ENCODE assay signal across 21 cellular contexts in the genomic region with DNA sequence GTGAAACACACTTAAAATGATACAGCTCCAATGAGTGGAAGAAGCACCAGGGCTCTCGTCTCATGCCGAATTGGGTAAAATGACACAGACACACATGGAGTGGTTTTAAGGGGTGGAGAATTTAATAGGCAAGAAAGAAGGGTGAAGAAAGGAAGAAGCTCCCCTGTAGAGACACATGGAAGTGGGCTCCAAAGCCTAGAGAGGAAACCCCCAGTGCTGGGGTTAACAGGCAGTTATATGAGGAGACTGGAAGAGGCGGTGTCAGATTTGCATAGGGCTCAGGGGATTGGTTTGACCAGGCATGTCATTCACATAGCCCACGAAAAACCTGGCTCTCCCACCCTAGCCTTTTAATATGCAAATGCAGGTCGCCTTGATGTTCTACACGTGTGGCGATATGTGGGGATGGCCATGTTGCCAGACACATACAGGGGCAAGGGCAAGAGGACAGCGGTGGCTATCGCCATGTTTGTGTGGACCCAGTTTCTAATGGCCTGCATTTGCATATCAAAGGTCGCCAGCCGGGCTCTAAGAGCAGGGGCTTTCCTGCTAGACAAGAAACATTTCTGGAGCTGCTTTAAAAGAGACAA. TPM values are rescaled to one million over a fixed set of nuclear protein-coding genes. Genes with fewer than 3 reads are reported as not detected.
DNase-seq lines count a peak whose midpoint lies in the region; ATAC-seq, FAIRE-seq and TF ChIP-seq lines count a peak whose summit lies in the region.
"Had no signal": no experiment of that assay in that cellular context is flagged by ENCODE, and none has a peak within 500 bp of the region (broad histone marks: within the 10 kb centered on the region; RNA-seq: fewer than 3 reads in every experiment).

No MANE protein-coding gene starts in this region.

- peak overlapping the region; percentile 96 for H3K4me2 ChIP-seq in K562 (ENCODE audit: insufficient read depth, low read length)

- intact Hi-C loops in K562 (cut with micrococcal nuclease) (loop anchor here (5.0 kb wide), 2 partner anchors 124 to 561 kb away; a partner anchor contains a TSS), sigmoid colon (cut with DNase I) (loop anchor here (5.0 to 10.0 kb wide), 5 partner anchors 243 to 1587 kb away; a partner anchor contains a TSS)

- no peak for TF ChIP-seq RAD21 in K562 (CRISPR knock-in tag; conservative IDR thresholded peaks at IDR 0.05 in 1 of 2, IDR thresholded peaks at IDR 0.05 in 1 of 2)

- H3K4me3 ChIP-seq in HAP-1 (no peak overlapping the region), K562 (peak overlapping the region; percentile 57; the same call in 1 of the 2 replicates), sigmoid colon (no peak overlapping the region)
- H3K4me3 ChIP-seq: breast epithelium, right lobe of liver had no signal

- no peaks in the 10 kb centered on the region for H3K9me3 ChIP-seq in HAP-1
- H3K9me3 ChIP-seq in K562 (replicated peaks; ENCODE audit: control insufficient read depth, insufficient read depth, low read depth, low read length), result no peaks in the 10 kb centered on the region
- H3K9me3 ChIP-seq in sigmoid colon, result no peaks in the 10 kb centered on the region
- H3K9me3 ChIP-seq: breast epithelium, pancreas, right lobe of liver had no signal

- peaks cover 29% of the 10 kb centered on the region for H3K4me1 Mint-ChIP-seq in type B pancreatic cell (ENCODE audit: unreplicated experiment)

- in situ Hi-C loops in HAP-1 (cut with MboI; ENCODE audit: low sequenced_read_pairs) (loop anchor here (25.0 kb wide), 1 partner anchor 939 kb away; no protein-coding TSS in a partner anchor), K562 (cut with MboI) (loop anchor here (25.0 kb wide), 1 partner anchor 1564 kb away; a partner anchor contains a TSS)

- CTCF ChIA-PET in K562 (lab: Yijun Ruan, JAX; ENCODE audit: low intra/inter-chr PET ratio), result no interaction called here

- BruUV-seq in K562 (replicated peaks; lab: Mats Ljungman, UMichigan), result no TSS peak

- peak overlapping the region; percentile 95 for H2AFZ ChIP-seq in K562 (ENCODE audit: low read depth, low read length)

- 1% methylated on average over 11 of the region's 11 CpGs for WGBS in K562 (ENCODE audit: insufficient coverage, low coverage, missing lambda C conversion rate)
- WGBS in sigmoid colon, 2 donors, result 91 to 96% methylated on average over 11 of the region's 11 CpGs

- peak; percentile 43; the same call in 1 of the 2 replicates for TF ChIP-seq EP300 in K562 (IDR thresholded peaks at IDR 0.05; ENCODE audit: low read length)
- no peak for TF ChIP-seq EP300 in sigmoid colon (IDR thresholded peaks at IDR 0.05)

- H3K27ac Mint-ChIP-seq in type B pancreatic cell, result no peak overlapping the region
- H3K27ac Mint-ChIP-seq: stimulated activated naive B cell treated with anti-CD40 and anti-IgM and Interleukin-4, amounts not matched to agents 10 μg/mL and 1 μg/mL and 100 μg/mL, for 72 hours had no signal

- H3K27ac ChIP-seq in K562 (ENCODE audit: extremely low read depth, low read depth, low read length) (peak overlapping the region; percentile 97), sigmoid colon (no peak overlapping the region)
- H3K27ac ChIP-seq: breast epithelium, epithelial cell of prostate, foreskin keratinocyte, pancreas, right lobe of liver had no signal

- POLR2A ChIA-PET in K562 (lab: Yijun Ruan, JAX), result interaction anchor here (0.6 to 3.1 kb wide), 7 partner anchors 9 to 204 kb away, joined by 3 to 24 read pairs (median 5); no protein-coding TSS in a partner anchor

- H3K9ac ChIP-seq in K562 (ENCODE audit: insufficient read depth in 1 of 2, low read depth in 2 of 2, low read length in 2 of 2), result peak overlapping the region in 1 of 2 experiments; percentile 83; a peak in 2 of 4 replicates

- H3K36me3 ChIP-seq in HAP-1 (replicated peaks) (no peaks in the 10 kb centered on the region; the same call in 1 of the 2 replicates), K562 (ENCODE audit: control insufficient read depth, insufficient read depth, low read length) (no peaks in the 10 kb centered on the region), sigmoid colon (no peaks in the 10 kb centered on the region)
- H3K36me3 ChIP-seq: breast epithelium, pancreas, right lobe of liver had no signal

- peaks cover 5% of the 10 kb centered on the region for H3K9me3 Mint-ChIP-seq in type B pancreatic cell
- H3K9me3 Mint-ChIP-seq: dendritic cell treated with granulocyte-macrophage colony-stimulating factor and Interleukin-4, amounts not matched to agents 40 ng/mL and 50 ng/mL, for 4 days had no signal

- H3K9me1 ChIP-seq in K562 (ENCODE audit: control insufficient read depth, insufficient read depth, low read length), result no peaks in the 10 kb centered on the region

- no peaks in the 10 kb centered on the region for H3K27me3 ChIP-seq in HAP-1 (ENCODE audit: low read depth)
- H3K27me3 ChIP-seq in K562 (ENCODE audit: control insufficient read depth in 2 of 2, insufficient read depth in 2 of 2, low read length in 2 of 2), result no peaks in the 10 kb centered on the region
- no peaks in the 10 kb centered on the region for H3K27me3 ChIP-seq in sigmoid colon
- H3K27me3 ChIP-seq: breast epithelium, foreskin keratinocyte, pancreas, right lobe of liver had no signal

- H3K4me1 ChIP-seq in HAP-1, result peaks cover 34% of the 10 kb centered on the region
- H3K4me1 ChIP-seq in K562 (replicated peaks in 1 of 2; ENCODE audit: control insufficient read depth in 2 of 2, insufficient read depth in 2 of 2, low read length in 2 of 2), result peaks cover 17 to 36% of the 10 kb centered on the region in 2 experiments; a peak in 4 of 5 replicates
- H3K4me1 ChIP-seq in sigmoid colon, result peaks cover 0 to 17% (median 15%) of the 10 kb centered on the region in 4 donors
- H3K4me1 ChIP-seq: foreskin keratinocyte had no signal

- TF ChIP-seq CTCF in K562 (IDR thresholded peaks at IDR 0.05 in 2 of 3, conservative IDR thresholded peaks at IDR 0.05 in 1 of 3; ENCODE audit: insufficient read depth in 2 of 3, low read depth in 1 of 3, low read length in 3 of 3) (no peak), type B pancreatic cell (conservative IDR thresholded peaks at IDR 0.05) (no peak), sigmoid colon (IDR thresholded peaks at IDR 0.05) (no peak)

- H3K4me3 Mint-ChIP-seq in type B pancreatic cell, result peak overlapping the region; percentile 22
- H3K4me3 Mint-ChIP-seq: dendritic cell treated with granulocyte-macrophage colony-stimulating factor and Interleukin-4, amounts not matched to agents 40 ng/mL and 50 ng/mL, for 4 days had no signal

- H3K36me3 Mint-ChIP-seq in type B pancreatic cell, result peaks cover 4% of the 10 kb centered on the region

- TF ChIP-seq POLR2A in K562 (conservative IDR thresholded peaks at IDR 0.05), result peak; percentile 91
- no peak for TF ChIP-seq POLR2A in sigmoid colon (IDR thresholded peaks at IDR 0.05)

- DNase-seq in HAP-1 (ENCODE audit: low spot score in 2 of 2) (peak; percentile 46 to 58), K562 (ENCODE audit: extremely low read depth in 1 of 4, low spot score in 3 of 4) (peak in 2 of 4 experiments; percentile 53 to 92), iPS-NIHi7 (ENCODE audit: extremely low spot score) (peak; percentile 26), type B pancreatic cell (ENCODE audit: extremely low spot score, unreplicated experiment) (no peak), sigmoid colon (no peak)
- DNase-seq: COR-L47; left ventricle myocardium superior; NCI-H1930; NCI-H226; pancreas; right lobe of liver; stimulated activated naive B cell treated with anti-CD40 and anti-IgM and Interleukin-4, amounts not matched to agents 10 μg/mL and 1 μg/mL and 100 μg/mL, for 72 hours had no signal

- ATAC-seq in K562 (peak; percentile 69), GM18870 (IDR thresholded peaks at IDR 0.05; ENCODE audit: unreplicated experiment) (no peak), HG02588 (IDR thresholded peaks at IDR 0.05; ENCODE audit: unreplicated experiment) (no peak)
- ATAC-seq: foreskin keratinocyte; left ventricle myocardium superior; Panc1; pancreas; right lobe of liver; stimulated activated naive B cell treated with anti-CD40 and anti-IgM and Interleukin-4, amounts not matched to agents 10 μg/mL and 1 μg/mL and 100 μg/mL, for 72 hours had no signal

- H3K27me3 Mint-ChIP-seq in type B pancreatic cell, result no peaks in the 10 kb centered on the region
- H3K27me3 Mint-ChIP-seq: dendritic cell treated with granulocyte-macrophage colony-stimulating factor and Interleukin-4, amounts not matched to agents 40 ng/mL and 50 ng/mL, for 4 days; stimulated activated naive B cell treated with anti-CD40 and anti-IgM and Interleukin-4, amounts not matched to agents 10 μg/mL and 1 μg/mL and 100 μg/mL, for 72 hours had no signal

- FAIRE-seq in K562 (lab: Jason Lieb, UNC), result peak; percentile 94
- FAIRE-seq: GM19239, H54, pancreas had no signal

- no peaks in the 10 kb centered on the region for H4K20me1 ChIP-seq in K562 (replicated peaks; ENCODE audit: control insufficient read depth, insufficient read depth, low read length)

- H3K79me2 ChIP-seq in K562 (ENCODE audit: control insufficient read depth, insufficient read depth, low read length), result peaks cover 34% of the 10 kb centered on the region

TF ChIP-seq in K562, 482 proteins besides CTCF, POLR2A, EP300 and RAD21 (continues in another document):
- TF ChIP-seq RBFOX2 (IDR thresholded peaks at IDR 0.05; ENCODE audit: low read depth, low read length), result peak; percentile 55

RNA-seq across cellular contexts. Expression of a gene that starts 1.9 kb away (rescaled TPM):
- total RNA-seq in K562 (2011; cell fraction: chromatin; rRNA removed; ENCODE audit: low replicate concordance), result 23.9 and 56.9 TPM in 2 replicates
- 12.2 and 18.3 TPM in 2 replicates for total RNA-seq in K562 (2011; cell fraction: nucleolus; rRNA removed)
- total RNA-seq in K562 (2011; cell fraction: nucleoplasm; rRNA removed), result 17.7 and 26.4 TPM in 2 replicates
- total RNA-seq in K562 (2014; rRNA removed), result 7.6 and 15.3 TPM in 2 replicates
- total RNA-seq in K562 (2014; rRNA removed; fragmentation: Illumina TruSeq; extraction: Trizol), result 26.0 and 31.8 TPM in 2 replicates
- 14.0 and 17.4 TPM in 2 replicates for total RNA-seq in K562 (2015; rRNA removed; fragmentation: Illumina TruSeq; extraction: Trizol)
- total RNA-seq in K562 (2021), result 17.6 and 18.8 TPM in 2 replicates
- 22.3 and 30.9 TPM in 2 replicates for polyA plus RNA-seq in K562 (2011; rRNA removed)
- polyA plus RNA-seq in K562 (2011; cell fraction: cytosol; rRNA removed), result 11.0 and 13.7 TPM in 2 replicates
- 29.4 and 30.3 TPM in 2 replicates for polyA plus RNA-seq in K562 (2011; cell fraction: nucleus; rRNA removed)
- 14.4 and 18.2 TPM in 2 replicates for polyA plus RNA-seq in K562 (2012)
- polyA plus RNA-seq in K562 (2014; fragmentation: Illumina TruSeq; extraction: Trizol), result 10.1 and 10.6 TPM in 2 replicates
- polyA plus RNA-seq in K562 (2014; fragmentation: Nextera tagmentation; extraction: Ambion mirVana), result 10 to 100 TPM; 58.7 to 69.1 TPM
- 12.7 and 14.4 TPM in 2 replicates for polyA plus RNA-seq in K562 (2014; rRNA removed)
- 54.7 and 54.8 TPM in 2 replicates for polyA minus RNA-seq in K562 (2011; rRNA and poly(A)+ RNA removed)
- polyA minus RNA-seq in K562 (2011; cell fraction: cytosol; rRNA and poly(A)+ RNA removed), result 5.3 and 12.6 TPM in 2 replicates
- polyA minus RNA-seq in K562 (2011; cell fraction: nucleus; rRNA and poly(A)+ RNA removed), result 53.6 and 70.6 TPM in 2 replicates
- 13.5 and 15.4 TPM in 2 replicates for total RNA-seq in type B pancreatic cell (ENCODE audit: low replicate concordance)
- total RNA-seq in sigmoid colon, result 10 to 100 TPM in 3 of 4 donors, 1 to 10 TPM in 1; 9.6 to 13.2 (median 10.5) TPM
- 1 to 10 TPM; 3.6 to 6.1 (median 4.2) TPM for polyA plus RNA-seq in sigmoid colon

Comparison
In these comparisons a context has a peak if more than half of its experiments do, and no peak if none do; other contexts are left out.
1. DNase-seq: peak in HAP-1 (2 of 2) and iPS-NIHi7 (single experiment); none in type B pancreatic cell (single experiment) and sigmoid colon (single experiment).